Comparison of ENCODE assay signal across 1 cellular context in genomic region chr7:92057375-92057774, GRCh38.
TF ChIP-seq lines count a peak whose summit lies in the region.

No MANE protein-coding gene starts in this region.

TF ChIP-seq in GM23338, 12 proteins besides CTCF, POLR2A, EP300 and RAD21 (continued from another document):
- TF ChIP-seq REST (IDR thresholded peaks at IDR 0.05; ENCODE audit: unreplicated experiment) (no peak), JUNB (IDR thresholded peaks at IDR 0.05; ENCODE audit: unreplicated experiment) (no peak), EZH2phosphoT487 (IDR thresholded peaks at IDR 0.05; ENCODE audit: unreplicated experiment) (no peak), NANOG (IDR thresholded peaks at IDR 0.05; ENCODE audit: borderline replicate concordance) (no peak)
TF ChIP-seq in GM23338: peak in this region for 0.
